7 cellular contexts compared by ENCODE assay signal in genomic region chr4:122577808-122578781, GRCh38. TPM values are rescaled to one million over a fixed set of nuclear protein-coding genes. Genes with fewer than 3 reads are reported as not detected.
DNase-seq lines count a peak whose midpoint lies in the region; ATAC-seq and TF ChIP-seq lines count a peak whose summit lies in the region.

No MANE protein-coding gene starts in this region.

- H3K36me3 ChIP-seq in GM06990 (ENCODE audit: control insufficient read depth, insufficient read depth, low read length) = no peaks in the 10 kb centered on the region

- DNase-seq in GM06990 (ENCODE audit: extremely low read depth, insufficient read length) (no peak), KBM-7 (peak; percentile 88), T follicular helper cell (ENCODE audit: low read depth) (peak; percentile 71), immature natural killer cell (peak in 2 of 3 donors; percentile 11 to 23)
- peak; percentile 73 for DNase-seq in activated naive CD8-positive, alpha-beta T cell treated with anti-CD3 and anti-CD28 coated beads, Interleukin-2, amount 50 U/mL, for 24 hours
- DNase-seq in stimulated activated CD4-positive, alpha-beta T cell treated with anti-CD3 and anti-CD28 coated beads, TNF-alpha, amount 100 ng/mL, for 48 hours (ENCODE audit: low read depth in 3 of 3) = peak; percentile 46 to 56 (median 48)

- peak overlapping the region; percentile 71 for H3K4me3 Mint-ChIP-seq in activated naive CD8-positive, alpha-beta T cell treated with anti-CD3 and anti-CD28 coated beads, Interleukin-2, amount 50 U/mL, for 24 hours
- H3K4me3 Mint-ChIP-seq in immature natural killer cell = peak overlapping the region in 2 of 5 donors; percentile 33 to 41

- in situ Hi-C loops in KBM-7 (cut with MboI; ENCODE audit: low pct_unique_long_range_greater_than_20kb, low sequenced_read_pairs) = no loop called here

- H3K27ac Mint-ChIP-seq in activated naive CD8-positive, alpha-beta T cell treated with anti-CD3 and anti-CD28 coated beads, Interleukin-2, amount 50 U/mL, for 24 hours = peak overlapping the region; percentile 86
- H3K27ac Mint-ChIP-seq in immature natural killer cell = no peak overlapping the region

- no peaks in the 10 kb centered on the region for H3K27me3 Mint-ChIP-seq in activated naive CD8-positive, alpha-beta T cell treated with anti-CD3 and anti-CD28 coated beads, Interleukin-2, amount 50 U/mL, for 24 hours
- peaks cover 4 to 8% (median 5%) of the 10 kb centered on the region in 3 donors for H3K27me3 Mint-ChIP-seq in immature natural killer cell (ENCODE audit: low read depth in 3 of 3)

- TF ChIP-seq CTCF in GM06990 (IDR thresholded peaks at IDR 0.05; ENCODE audit: insufficient read depth, low read length, poor library complexity, severe bottlenecking) = peak; percentile 89

- peak; percentile 81 for ATAC-seq in GM21576 (IDR thresholded peaks at IDR 0.05; ENCODE audit: unreplicated experiment)
- peak; percentile 78 for ATAC-seq in activated naive CD8-positive, alpha-beta T cell treated with anti-CD3 and anti-CD28 coated beads, Interleukin-2, amount 50 U/mL, for 24 hours

- H3K27me3 ChIP-seq in GM06990 (replicated peaks; ENCODE audit: control insufficient read depth, insufficient read depth, low read length) = no peaks in the 10 kb centered on the region

- no peaks in the 10 kb centered on the region for H3K36me3 Mint-ChIP-seq in activated naive CD8-positive, alpha-beta T cell treated with anti-CD3 and anti-CD28 coated beads, Interleukin-2, amount 50 U/mL, for 24 hours (ENCODE audit: low read depth)
- H3K36me3 Mint-ChIP-seq in immature natural killer cell = no peaks in the 10 kb centered on the region

- H3K4me3 ChIP-seq in GM06990 (replicated peaks; ENCODE audit: low read depth, low read length) = no peak overlapping the region

- H3K4me1 Mint-ChIP-seq in activated naive CD8-positive, alpha-beta T cell treated with anti-CD3 and anti-CD28 coated beads, Interleukin-2, amount 50 U/mL, for 24 hours = peaks cover 42% of the 10 kb centered on the region
- H3K4me1 Mint-ChIP-seq in immature natural killer cell = peaks cover 0 to 7% of the 10 kb centered on the region in 2 donors

- no peaks in the 10 kb centered on the region for H3K9me3 Mint-ChIP-seq in activated naive CD8-positive, alpha-beta T cell treated with anti-CD3 and anti-CD28 coated beads, Interleukin-2, amount 50 U/mL, for 24 hours
- peaks cover 0 to 1% (median 0%) of the 10 kb centered on the region in 6 donors for H3K9me3 Mint-ChIP-seq in immature natural killer cell

RNA-seq across cellular contexts. Expression of gene IL21, which starts 42.8 kb away (rescaled TPM):
- polyA plus RNA-seq in immature natural killer cell = not detected
